ENCODE assay signal across 8 cellular contexts in genomic region chr10:100997364-100998182, GRCh38. TPM values are rescaled to one million over a fixed set of nuclear protein-coding genes. Genes with fewer than 3 reads are reported as not detected.
DNase-seq lines count a peak whose midpoint lies in the region; ATAC-seq, FAIRE-seq and TF ChIP-seq lines count a peak whose summit lies in the region.

No MANE protein-coding gene starts in this region.

- peak overlapping the region; percentile 10 for H2AFZ ChIP-seq in neural cell (ENCODE audit: low read depth, low read length)

- H3K27me3 ChIP-seq in neural cell (ENCODE audit: insufficient read depth, low read depth, low read length), result peaks cover 10% of the 10 kb centered on the region

- peak; percentile 88 for TF ChIP-seq CTCF in AG04449 (IDR thresholded peaks at IDR 0.05; ENCODE audit: insufficient read depth, low read length, missing control alignments)
- TF ChIP-seq CTCF in fibroblast of the aortic adventitia (IDR thresholded peaks at IDR 0.05; ENCODE audit: insufficient read depth, low read length), result peak; percentile 91
- TF ChIP-seq CTCF in neural cell (IDR thresholded peaks at IDR 0.05; ENCODE audit: poor library complexity, severe bottlenecking), result peak; percentile 67

- TF ChIP-seq RAD21 in neural cell (conservative IDR thresholded peaks at IDR 0.05), result no peak

- POLR2A ChIA-PET in AG04449 (lab: Yijun Ruan, JAX), result interaction anchor here (0.9 to 2.0 kb wide), 4 partner anchors 9 to 34 kb away, joined by 3 to 8 read pairs (median 6); no protein-coding TSS in a partner anchor

- peak overlapping the region; percentile 85 for H3K4me3 ChIP-seq in AG04449 (ENCODE audit: low read depth, low read length)
- peak overlapping the region; percentile 86 for H3K4me3 ChIP-seq in fibroblast of the aortic adventitia (ENCODE audit: low read depth, low read length)
- H3K4me3 ChIP-seq in neural cell (ENCODE audit: low read length), result peak overlapping the region; percentile 88

- peak; percentile 38 for ATAC-seq in GM18498 (IDR thresholded peaks at IDR 0.05; ENCODE audit: unreplicated experiment)

- no peaks in the 10 kb centered on the region for H4K20me1 ChIP-seq in neural cell (ENCODE audit: insufficient read depth)

- H3K36me3 ChIP-seq in neural cell (ENCODE audit: insufficient read depth, low read length), result no peaks in the 10 kb centered on the region

- H3K4me2 ChIP-seq in neural cell (ENCODE audit: low read length), result peak overlapping the region; percentile 25

- H3F3A ChIP-seq in neural cell (ENCODE audit: insufficient read depth, low read length, poor library complexity, severe bottlenecking), result no peaks in the 10 kb centered on the region

- CTCF ChIA-PET in AG04449 (lab: Yijun Ruan, JAX), result interaction anchor here (0.6 to 26.4 kb wide), 24 partner anchors 11 to 462 kb away, joined by 3 to 803 read pairs (median 4); partner anchors contain the start of genes HIF1AN, KAZALD1, MRPL43 and PDZD7

- H3K9me2 ChIP-seq in neural cell (ENCODE audit: insufficient read depth, low read length), result no peaks in the 10 kb centered on the region

- peak overlapping the region; percentile 96 for H3K9ac ChIP-seq in neural cell (ENCODE audit: low read length)

- TF ChIP-seq EP300 in neural cell (conservative IDR thresholded peaks at IDR 0.05; ENCODE audit: poor library complexity, severe bottlenecking), result no peak

- no peaks in the 10 kb centered on the region for H3K9me3 ChIP-seq in neural cell (ENCODE audit: low read length)

- no peak for FAIRE-seq in RCC 7860 (lab: Jason Lieb, UNC)

- H3K27ac ChIP-seq in neural cell (ENCODE audit: low read length), result peak overlapping the region; percentile 85

- peaks cover 19% of the 10 kb centered on the region for H3K79me2 ChIP-seq in neural cell (replicated peaks; ENCODE audit: insufficient read depth, low read length)

- no peak for DNase-seq in AG04449 (ENCODE audit: low read depth, low spot score)
- DNase-seq in HT1080 (ENCODE audit: low read depth), result peak; percentile 77
- DNase-seq in RCC 7860 (ENCODE audit: low spot score), result peak; percentile 63
- peak; percentile 67 for DNase-seq in activated effector memory CD4-positive, alpha-beta T cell treated with Interleukin-2 at 50 U/mL for 16 hours
- peak; percentile 75 for DNase-seq in fibroblast of the aortic adventitia (ENCODE audit: low read depth)
- peak; percentile 52 for DNase-seq in stromal cell of bone marrow (ENCODE audit: low read depth)

TF ChIP-seq in neural cell, 6 proteins besides CTCF, POLR2A, EP300 and RAD21:
- TF ChIP-seq SMC3 (conservative IDR thresholded peaks at IDR 0.05; ENCODE audit: poor library complexity) (no peak), MXI1 (conservative IDR thresholded peaks at IDR 0.05; ENCODE audit: poor library complexity, severe bottlenecking) (no peak), TAF1 (IDR thresholded peaks at IDR 0.05; ENCODE audit: low read depth) (no peak), EZH2 (IDR thresholded peaks at IDR 0.05; ENCODE audit: borderline replicate concordance, insufficient read depth, low read length, poor library complexity, severe bottlenecking) (no peak), REST (IDR thresholded peaks at IDR 0.05; ENCODE audit: borderline replicate concordance) (no peak), POLR2AphosphoS5 (IDR thresholded peaks at IDR 0.05) (no peak)
TF ChIP-seq in neural cell: peak in this region for 0.

RNA-seq across cellular contexts. Expression of gene LZTS2, which starts 2.0 kb away (rescaled TPM):
- 51.8 and 62.1 TPM in 2 replicates for total RNA-seq in HT1080 (2014; rRNA removed; shearing (Covaris generic))
- polyA plus RNA-seq in HT1080 (2015; cell fraction: cytosol; rRNA removed), result 44.8 and 46.6 TPM in 2 replicates
- 73.4 and 79.0 TPM in 2 replicates for polyA plus RNA-seq in HT1080 (2015; cell fraction: nucleus; rRNA removed)
- 91.7 and 175 TPM in 2 replicates for total RNA-seq in fibroblast of the aortic adventitia (ENCODE audit: low replicate concordance)
- polyA plus RNA-seq in neural cell, result 40.1 and 58.4 TPM in 2 replicates
- polyA minus RNA-seq in neural cell, result 27.4 and 31.2 TPM in 2 replicates

RNA-seq across cellular contexts. Expression of gene TWNK, which starts 10.2 kb away (rescaled TPM):
- 29.8 and 35.9 TPM in 2 replicates for total RNA-seq in HT1080 (2014; rRNA removed; shearing (Covaris generic))
- 23.1 and 25.3 TPM in 2 replicates for polyA plus RNA-seq in HT1080 (2015; cell fraction: cytosol; rRNA removed)
- 32.6 and 36.7 TPM in 2 replicates for polyA plus RNA-seq in HT1080 (2015; cell fraction: nucleus; rRNA removed)
- 4.1 and 4.8 TPM in 2 replicates for total RNA-seq in fibroblast of the aortic adventitia (ENCODE audit: low replicate concordance)
- 4.2 and 4.8 TPM in 2 replicates for polyA plus RNA-seq in neural cell
- 5.6 TPM in 2 replicates for polyA minus RNA-seq in neural cell

RNA-seq across cellular contexts. Expression of gene MRPL43, which starts 10.3 kb away (rescaled TPM):
- total RNA-seq in HT1080 (2014; rRNA removed; shearing (Covaris generic)), result 120 and 146 TPM in 2 replicates
- polyA plus RNA-seq in HT1080 (2015; cell fraction: cytosol; rRNA removed), result 124 and 133 TPM in 2 replicates
- 73.2 and 82.2 TPM in 2 replicates for polyA plus RNA-seq in HT1080 (2015; cell fraction: nucleus; rRNA removed)
- total RNA-seq in fibroblast of the aortic adventitia (ENCODE audit: low replicate concordance), result 27.8 and 38.2 TPM in 2 replicates
- 121 and 122 TPM in 2 replicates for polyA plus RNA-seq in neural cell
- 44.9 and 47.7 TPM in 2 replicates for polyA minus RNA-seq in neural cell

RNA-seq across cellular contexts. Expression of gene SEMA4G, which starts 28.3 kb away (rescaled TPM):
- 0.53 and 2.9 TPM in 2 replicates for total RNA-seq in HT1080 (2014; rRNA removed; shearing (Covaris generic))
- 5.3 and 6.7 TPM in 2 replicates for polyA plus RNA-seq in HT1080 (2015; cell fraction: cytosol; rRNA removed)
- polyA plus RNA-seq in HT1080 (2015; cell fraction: nucleus; rRNA removed), result 9.5 and 11.8 TPM in 2 replicates
- total RNA-seq in fibroblast of the aortic adventitia (ENCODE audit: low replicate concordance), result 0.25 and 0.81 TPM in 2 replicates
- polyA plus RNA-seq in neural cell, result 1.7 TPM in 2 replicates
- polyA minus RNA-seq in neural cell, result 2.4 and 3.2 TPM in 2 replicates

RNA-seq across cellular contexts. Expression of gene PDZD7, which starts 33.4 kb away (rescaled TPM):
- total RNA-seq in HT1080 (2014; rRNA removed; shearing (Covaris generic)), result 0.80 and 1.6 TPM in 2 replicates
- polyA plus RNA-seq in HT1080 (2015; cell fraction: cytosol; rRNA removed), result 1.2 and 1.3 TPM in 2 replicates
- polyA plus RNA-seq in HT1080 (2015; cell fraction: nucleus; rRNA removed), result 2.8 and 4.4 TPM in 2 replicates
- 0.16 and 0.27 TPM in 2 replicates for total RNA-seq in fibroblast of the aortic adventitia (ENCODE audit: low replicate concordance)
- 1.5 and 2.6 TPM in 2 replicates for polyA plus RNA-seq in neural cell
- polyA minus RNA-seq in neural cell, result 2.2 and 2.8 TPM in 2 replicates
